34 cellular contexts compared by ENCODE assay signal in the genomic region with DNA sequence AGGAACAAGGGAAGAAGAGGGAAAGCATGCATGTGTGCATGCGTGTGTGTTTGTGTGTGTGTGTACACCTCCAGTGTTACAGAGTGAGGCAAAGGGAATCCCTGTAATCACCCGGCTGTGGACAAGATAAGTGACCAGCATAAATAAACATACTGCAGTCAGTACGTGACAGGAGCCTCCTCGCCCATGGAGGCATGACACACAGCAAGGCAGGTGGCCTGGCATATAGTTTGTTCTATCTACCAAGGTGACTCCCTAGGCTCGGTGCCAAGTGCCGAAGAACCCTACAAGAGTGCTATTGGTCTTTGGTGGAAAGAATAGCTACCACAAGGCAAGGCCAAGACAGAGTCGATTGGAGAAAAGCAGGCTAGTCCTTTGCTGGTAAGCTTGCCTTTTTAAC. TPM values are rescaled to one million over a fixed set of nuclear protein-coding genes. Genes with fewer than 3 reads are reported as not detected.
"Had no signal": no experiment of that assay in that cellular context is flagged by ENCODE, and none has a peak within 500 bp of the region (broad histone marks: within the 10 kb centered on the region; RNA-seq: fewer than 3 reads in every experiment).

No MANE protein-coding gene starts in this region.

- ATAC-seq: activated CD8-positive, alpha-beta T cell treated with anti-CD3 and anti-CD28 coated beads for 36 hours; activated T-cell treated with anti-CD3 and anti-CD28 coated beads, Interleukin-2, amount 50 U/mL, for 72 hours; activated T-helper 17 cell treated with anti-CD3 and anti-CD28 coated beads, Interleukin-2, amount 50 U/mL, for 72 hours had no signal

- H3K36me3 ChIP-seq: ascending aorta, SJCRH30, WERI-Rb-1 had no signal

- FAIRE-seq: RCC 7860 had no signal

- H3K27me3 ChIP-seq: ascending aorta, SJCRH30 had no signal

- H3K4me1 ChIP-seq: ascending aorta, SJCRH30 had no signal

- DNase-seq: activated CD4-positive, alpha-beta T cell treated with anti-CD3 and anti-CD28 coated beads, Interleukin-2, amount 10 ng/mL, durations not matched to agents 24 days and 14 days; activated CD4-positive, alpha-beta T cell treated with anti-CD3 and anti-CD28 coated beads, Interleukin-2, amount 50 U/mL, for 4 hours; activated CD8-positive, alpha-beta T cell treated with anti-CD3 and anti-CD28 coated beads for 36 hours; activated effector memory CD4-positive, alpha-beta T cell treated with anti-CD3 and anti-CD28 coated beads, Interleukin-2, amount 50 U/mL, for 16 hours; activated naive CD4-positive, alpha-beta T cell; activated naive CD4-positive, alpha-beta T cell treated with anti-CD3 and anti-CD28 coated beads, Interleukin-2, amount 50 U/mL, for 16 hours; activated naive CD8-positive, alpha-beta T cell treated with anti-CD3 and anti-CD28 coated beads for 36 hours; activated T-cell treated with anti-CD3 and anti-CD28 coated beads, Interleukin-2, amount 50 U/mL, for 1 hour; activated T-cell treated with anti-CD3 and anti-CD28 coated beads, Interleukin-2, amount 50 U/mL, for 72 hours; amniotic stem cell; MM.1S; MV-4-11; NCI-H1092; NCI-H1436 treated with DMSO at 0.1 percent for 48 hours; NCI-H1694 treated with DMSO at 0.1 percent for 48 hours; NCI-H2029; NCI-H2171 treated with DMSO at 0.1 percent for 48 hours; NCI-H2227 treated with DMSO at 0.1 percent for 48 hours; NCI-H446 treated with DMSO at 0.1 percent for 48 hours; NCI-H524; NCI-H69; PC-9; SJCRH30; T1000; WERI-Rb-1 had no signal

- H3K4me3 ChIP-seq: ascending aorta, PC-9, SJCRH30, SK-N-MC had no signal

- H3K27ac ChIP-seq: ascending aorta, KMS-11, PC-9, SJCRH30, SK-N-MC, WERI-Rb-1 had no signal

- H3K9ac ChIP-seq: KMS-11 had no signal

- H3K9me3 ChIP-seq: ascending aorta, SJCRH30 had no signal

RNA-seq across cellular contexts. Expression of a gene that starts 50.3 kb away (rescaled TPM):
- total RNA-seq: activated CD8-positive, alpha-beta memory T cell treated with anti-CD3 and anti-CD28 coated beads for 36 hours; OCI-LY7; PC-9; T-helper 1 cell treated with Interleukin-12 subunit alpha and Interleukin-12 subunit beta and Interleukin-4 antibody, amounts not matched to agents 30 ng/mL and 1 ng/mL, for 36 hours; T-helper 2 cell treated with Interferon-gamma antibody and Interleukin-4, amounts not matched to agents 100 ng/mL and 5 ng/mL, for 36 hours had no signal
